ENCODE assay signal across 8 cellular contexts in the genomic region with DNA sequence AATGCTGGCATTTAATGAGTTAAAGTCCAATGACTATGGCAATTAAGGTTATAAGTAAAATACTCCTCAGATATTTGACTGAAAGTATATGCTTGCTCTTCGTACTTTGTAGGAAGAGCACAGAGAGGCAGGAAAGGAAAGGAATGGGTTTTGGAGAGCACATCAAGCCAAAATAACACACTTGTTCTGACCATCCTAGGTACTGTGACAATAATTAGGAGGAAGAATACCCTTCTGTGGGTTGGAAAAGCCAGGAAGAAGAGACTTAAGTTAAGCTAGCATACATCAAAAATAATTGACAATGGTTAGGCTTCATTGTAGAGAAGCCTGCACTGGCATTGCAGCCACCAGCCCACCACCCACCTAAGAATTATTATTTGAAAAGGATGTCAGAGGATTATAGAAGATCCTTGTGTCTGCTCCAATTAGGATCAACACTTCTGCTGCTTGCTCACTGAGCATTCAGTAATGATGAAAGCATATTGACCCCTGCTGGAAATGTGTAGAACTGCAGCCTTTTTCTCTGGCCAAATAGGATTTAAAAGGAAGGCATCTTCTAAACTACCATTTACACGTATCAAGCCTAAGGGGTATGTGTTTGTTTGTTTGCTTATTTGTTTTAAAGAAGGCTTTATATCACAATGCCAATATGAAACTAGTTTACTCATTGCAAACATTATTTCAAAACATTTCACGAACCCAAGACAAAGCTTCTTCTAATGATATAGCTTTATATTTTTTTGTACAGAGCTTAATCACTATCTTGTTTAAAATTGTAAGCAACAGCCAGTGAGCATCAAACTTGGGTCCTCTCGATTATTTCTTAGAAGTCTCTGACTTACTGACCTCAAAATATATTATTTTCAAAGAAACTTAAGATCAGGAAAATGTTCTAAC.
DNase-seq lines count a peak whose midpoint lies in the region; ATAC-seq, FAIRE-seq and TF ChIP-seq lines count a peak whose summit lies in the region.

No MANE protein-coding gene starts in this region.

- H3K4me1 Mint-ChIP-seq in T-cell, result no peaks in the 10 kb centered on the region

- no peaks in the 10 kb centered on the region for H3K27me3 ChIP-seq in AG04450 (ENCODE audit: control insufficient read depth, insufficient read depth, low read length)

- TF ChIP-seq CTCF in AG04450 (IDR thresholded peaks at IDR 0.05; ENCODE audit: low read depth, low read length), result peak; percentile 89

- no peaks in the 10 kb centered on the region for H3K36me3 Mint-ChIP-seq in T-cell

- H3K4me3 ChIP-seq in AG04450 (ENCODE audit: low read depth, low read length), result no peak overlapping the region

- H3K27ac Mint-ChIP-seq in T-cell, result no peak overlapping the region

- CTCF ChIA-PET in AG04450 (lab: Charles Lee), result interaction anchor here (0.6 to 2.2 kb wide), 17 partner anchors 8 to 1042 kb away, joined by 3 to 10 read pairs (median 3); partner anchors contain the start of gene PPA2
- CTCF ChIA-PET in T-cell (lab: Charles Lee), result interaction anchor here in 1 of 2 donors (1.0 to 1.5 kb wide), 3 partner anchors 10 to 13 kb away, joined by 3 to 6 read pairs (median 5); no protein-coding TSS in a partner anchor

- H3K9me3 ChIP-seq in AG04450 (ENCODE audit: control insufficient read depth, insufficient read depth, low read length), result no peaks in the 10 kb centered on the region

- H3K27me3 Mint-ChIP-seq in T-cell, result no peaks in the 10 kb centered on the region

- ATAC-seq in HG02973 (IDR thresholded peaks at IDR 0.05; ENCODE audit: unreplicated experiment) (peak; percentile 92), T-cell (replicated peaks in 1 of 4) (peak in 2 of 4 experiments; percentile 48 to 60), left colon (peak; percentile 67)

- H3K4me3 Mint-ChIP-seq in T-cell, result no peak overlapping the region

- DNase-seq in AG04450 (ENCODE audit: low read depth, low spot score) (peak; percentile 30), GM18507 (ENCODE audit: extremely low spot score, insufficient read length, low read depth) (peak; percentile 26), NCI-H1694 (lab: John Stamatoyannopoulos, UW) (peak; percentile 80), T-cell (peak in 22 of 34 experiments; percentile 2 to 37 (median 16)), left colon (peak; percentile 32 to 38)
- DNase-seq in central memory CD4-positive, alpha-beta T cell, result peak; percentile 39
- peak; percentile 8 to 43 for DNase-seq in stimulated activated CD4-positive, alpha-beta T cell treated with anti-CD3 and anti-CD28 coated beads, Interleukin-4, amount 100 ng/mL, for 48 hours (ENCODE audit: low read depth in 2 of 2)

- POLR2A ChIA-PET in AG04450 (lab: Yijun Ruan, JAX) (no interaction called here), T-cell (lab: Charles Lee) (no interaction called here)

- no peak overlapping the region for H3K27ac ChIP-seq in AG04450 (ENCODE audit: low read depth, low read length)

- intact Hi-C loops in left colon (cut with DNase I, micrococcal nuclease), result no loop called here

- no peaks in the 10 kb centered on the region for H3K9me3 Mint-ChIP-seq in T-cell

- FAIRE-seq in GM18507 (lab: Jason Lieb, UNC), result peak; percentile 87

Comparison
In these comparisons a context has a peak if more than half of its experiments do, and no peak if none do; other contexts are left out.
1. DNase-seq: peak in every context shown above with its lines; median percentile 80 in NCI-H1694; 39 in central memory CD4-positive, alpha-beta T cell; 35 in left colon; 30 in AG04450; 26 in GM18507; 26 in stimulated activated CD4-positive, alpha-beta T cell treated with anti-CD3 and anti-CD28 coated beads, Interleukin-4, amount 100 ng/mL, for 48 hours; 16 in T-cell.